In genomic region chr10:71971769-71972555, GRCh38 we compare ENCODE assay signal across 17 cellular contexts. TPM values are rescaled to one million over a fixed set of nuclear protein-coding genes. Genes with fewer than 3 reads are reported as not detected.
DNase-seq lines count a peak whose midpoint lies in the region; ATAC-seq and TF ChIP-seq lines count a peak whose summit lies in the region.
"Had no signal": no experiment of that assay in that cellular context is flagged by ENCODE, and none has a peak within 500 bp of the region (broad histone marks: within the 10 kb centered on the region; RNA-seq: fewer than 3 reads in every experiment).

No MANE protein-coding gene starts in this region.

- no peaks in the 10 kb centered on the region for H3K27me3 ChIP-seq in thoracic aorta (replicated peaks; ENCODE audit: insufficient read depth)

- peaks cover 62 to 100% of the 10 kb centered on the region in 2 donors for H3K4me1 ChIP-seq in thoracic aorta (ENCODE audit: control insufficient read depth in 1 of 2, low read depth in 2 of 2)

- H3K36me3 ChIP-seq in thoracic aorta = no peaks in the 10 kb centered on the region
- H3K36me3 ChIP-seq: neutrophil had no signal

- H3K9me3 ChIP-seq in thoracic aorta = no peaks in the 10 kb centered on the region
- H3K9me3 ChIP-seq: neutrophil had no signal

- ATAC-seq in activated CD4-positive, CD25-positive, alpha-beta regulatory T cell treated with anti-CD3 and anti-CD28 coated beads, Interleukin-2, amount 50 U/mL, for 24 hours = peak; percentile 10 to 26
- no peak for ATAC-seq in thoracic aorta (ENCODE audit: insufficient number of reproducible peaks, low FRiP score, low read depth)
- ATAC-seq: left colon had no signal

- H3K4me3 ChIP-seq in thoracic aorta = peak overlapping the region; percentile 39

- no peak for TF ChIP-seq CTCF in thoracic aorta (IDR thresholded peaks at IDR 0.05)

- H3K27ac ChIP-seq in angular gyrus (ENCODE audit: low read depth, low read length) (peak overlapping the region; percentile 84), thoracic aorta (peak overlapping the region; percentile 60 to 92)
- H3K27ac ChIP-seq: neutrophil had no signal

- DNase-seq in activated CD4-positive, CD25-positive, alpha-beta regulatory T cell treated with anti-CD3 and anti-CD28 coated beads, Interleukin-2, amount 50 U/mL, for 72 hours = no peak
- DNase-seq in myocyte (ENCODE audit: low read depth) (peak; percentile 63), thoracic aorta (ENCODE audit: low spot score) (no peak), mucosa of gallbladder (ENCODE audit: low spot score) (no peak), activated gamma-delta T cell treated with Interleukin-2 at 50 U/mL for 16 hours (no peak)
- DNase-seq in activated CD8-positive, alpha-beta memory T cell treated with anti-CD3 and anti-CD28 coated beads, Interleukin-2, amount 50 U/mL, for 48 hours = no peak
- DNase-seq: 8988T; activated CD4-positive, alpha-beta T cell treated with anti-CD3 and anti-CD28 coated beads, Interleukin-2, amount 50 U/mL, for 48 hours; activated naive CD8-positive, alpha-beta T cell treated with anti-CD3 and anti-CD28 coated beads, Interleukin-2, amount 10 ng/mL, durations not matched to agents 7 days and 5 days; COR-L47; Karpas-422; left colon; OCI-M1; T-helper 2 cell had no signal

RNA-seq across cellular contexts. Expression of gene CHST3, which starts 7.8 kb away (rescaled TPM):
- total RNA-seq in myocyte = 49.3 and 57.5 TPM in 2 replicates
- 81.8 TPM for polyA plus RNA-seq in myocyte (2012)
- total RNA-seq in thoracic aorta = 10 to 100 TPM; 54.4 to 80.6 TPM
- 10.3 TPM for total RNA-seq in mucosa of gallbladder
- total RNA-seq: activated naive CD8-positive, alpha-beta T cell treated with anti-CD3 and anti-CD28 coated beads, Interleukin-2, amount 10 ng/mL, durations not matched to agents 7 days and 5 days had no signal
